ENCODE assay signal across 8 cellular contexts in the genomic region with DNA sequence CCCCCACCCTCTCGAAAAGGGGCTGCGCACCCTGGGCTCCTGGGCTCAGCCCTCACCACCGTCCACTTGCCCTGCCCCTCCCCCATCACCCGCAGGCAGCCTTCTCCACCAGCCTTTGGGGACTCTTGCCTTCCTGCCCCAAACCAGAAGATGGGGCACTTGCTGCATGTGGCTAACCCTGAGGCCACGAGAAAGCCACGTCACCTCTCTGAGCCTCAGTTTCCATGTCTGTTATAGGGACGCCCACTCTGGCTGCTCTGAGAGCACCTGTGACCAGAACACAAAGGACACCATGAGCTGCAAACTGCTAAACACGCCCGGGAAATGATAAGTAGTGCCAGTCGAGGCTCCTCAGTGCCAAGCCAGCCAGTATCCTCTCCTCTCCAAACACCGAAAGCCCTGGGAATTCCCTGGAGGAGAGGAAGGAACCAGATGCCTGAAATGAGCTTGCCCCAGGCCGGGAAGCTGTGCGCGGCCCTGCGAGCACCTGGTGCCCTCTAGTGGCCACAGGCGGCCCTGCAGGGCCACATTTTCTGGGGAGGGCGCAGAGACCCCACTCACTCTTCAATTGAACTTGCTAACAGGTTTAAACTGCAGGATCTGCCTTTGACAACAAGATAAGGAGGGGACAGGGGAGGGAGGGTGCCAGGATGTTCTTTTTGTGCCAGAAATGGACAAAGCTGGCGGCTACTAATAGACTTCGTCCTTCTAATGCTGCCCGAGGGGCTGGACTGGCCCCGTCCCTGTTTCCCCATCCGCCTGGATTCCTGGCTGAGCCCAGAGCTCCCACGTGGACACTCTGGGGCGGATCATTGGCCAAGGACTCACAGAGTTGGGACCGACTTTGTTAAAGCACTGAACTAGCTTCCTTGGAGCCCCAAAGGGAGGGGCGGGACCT. TPM values are rescaled to one million over a fixed set of nuclear protein-coding genes. Genes with fewer than 3 reads are reported as not detected.
DNase-seq lines count a peak whose midpoint lies in the region; ATAC-seq and TF ChIP-seq lines count a peak whose summit lies in the region.

No MANE protein-coding gene starts in this region.

- H3K27me3 ChIP-seq in DOHH2 (ENCODE audit: control insufficient read depth, low read length): no peaks in the 10 kb centered on the region; the same call in 1 of the 2 replicates
- H3K27me3 ChIP-seq in osteoblast (ENCODE audit: insufficient read depth, low read length): no peaks in the 10 kb centered on the region

- H4K20me1 ChIP-seq in DOHH2 (ENCODE audit: control insufficient read depth, insufficient read depth, low read depth, low read length) (no peaks in the 10 kb centered on the region), osteoblast (ENCODE audit: insufficient read depth, low read length) (no peaks in the 10 kb centered on the region)

- peak overlapping the region; percentile 52 for H3K4me3 ChIP-seq in DOHH2 (ENCODE audit: low read length)
- H3K4me3 ChIP-seq in osteoblast (ENCODE audit: insufficient read depth, low read length): peak overlapping the region; percentile 49

- peak; percentile 99 for TF ChIP-seq CTCF in DOHH2 (IDR thresholded peaks at IDR 0.05; ENCODE audit: low read depth, low read length, poor library complexity, severe bottlenecking)
- TF ChIP-seq CTCF in osteoblast (IDR thresholded peaks at IDR 0.05; ENCODE audit: extremely low read depth, low read depth, low read length): peak; percentile 99

- CTCF ChIA-PET in HEK293T (lab: Yijun Ruan, JAX): interaction anchor here (0.8 to 2.7 kb wide), 21 partner anchors 9 to 350 kb away, joined by 3 to 16 read pairs (median 4); partner anchors contain the start of gene SERPINA10

- H3K4me2 ChIP-seq in DOHH2 (ENCODE audit: low read length): peak overlapping the region; percentile 57
- peak overlapping the region; percentile 68 for H3K4me2 ChIP-seq in osteoblast (ENCODE audit: insufficient read depth, low read length)

- H3K4me1 ChIP-seq in DOHH2 (ENCODE audit: control insufficient read depth, low read length): peaks cover 70% of the 10 kb centered on the region
- peaks cover 42% of the 10 kb centered on the region for H3K4me1 ChIP-seq in osteoblast (ENCODE audit: insufficient read depth, low read length)

- peak; percentile 85 for DNase-seq in HEK293T (ENCODE audit: extremely low spot score)
- DNase-seq in OCI-M1 (lab: John Stamatoyannopoulos, UW): peak; percentile 31
- DNase-seq in activated effector memory CD4-positive, alpha-beta T cell treated with Interleukin-2 at 50 U/mL for 16 hours: peak; percentile 20
- DNase-seq in globus pallidus (ENCODE audit: low spot score): peak; percentile 18
- DNase-seq in osteoblast (ENCODE audit: insufficient read length, low spot score, missing footprints): peak; percentile 94

- peaks cover 21% of the 10 kb centered on the region for H3F3A ChIP-seq in DOHH2 (ENCODE audit: control insufficient read depth, insufficient read depth)

- H2AFZ ChIP-seq in osteoblast (ENCODE audit: low read length): peak overlapping the region; percentile 92

- no peaks in the 10 kb centered on the region for H3K9me2 ChIP-seq in DOHH2 (replicated peaks; ENCODE audit: control insufficient read depth, low read length)

- H3K36me3 ChIP-seq in DOHH2 (ENCODE audit: control insufficient read depth, low read length) (no peaks in the 10 kb centered on the region), osteoblast (ENCODE audit: insufficient read depth, low read length) (no peaks in the 10 kb centered on the region)

- POLR2A ChIA-PET in HEK293T (lab: Yijun Ruan, JAX): no interaction called here

- H3K79me2 ChIP-seq in DOHH2 (ENCODE audit: control insufficient read depth, low read length) (no peaks in the 10 kb centered on the region), osteoblast (ENCODE audit: insufficient read depth, low read length) (no peaks in the 10 kb centered on the region)

- H3K9me3 ChIP-seq in DOHH2 (ENCODE audit: control insufficient read depth, insufficient read depth, low read length) (no peaks in the 10 kb centered on the region), osteoblast (ENCODE audit: low read depth, low read length) (no peaks in the 10 kb centered on the region)

- no peak for ATAC-seq in HG03135 (IDR thresholded peaks at IDR 0.05; ENCODE audit: unreplicated experiment)
- ATAC-seq in GM19452 (IDR thresholded peaks at IDR 0.05; ENCODE audit: unreplicated experiment): no peak

- H3K27ac ChIP-seq in DOHH2 (ENCODE audit: low read depth, low read length) (no peak overlapping the region), osteoblast (ENCODE audit: low read depth, low read length) (peak overlapping the region; percentile 58)

TF ChIP-seq in HEK293T, 16 proteins besides CTCF, POLR2A, EP300 and RAD21:
- TF ChIP-seq BHLHE40 (IDR thresholded peaks at IDR 0.05; ENCODE audit: borderline replicate concordance) (no peak), LEF1 (IDR thresholded peaks at IDR 0.05; ENCODE audit: borderline replicate concordance) (no peak), FOXM1 (IDR thresholded peaks at IDR 0.05; ENCODE audit: borderline replicate concordance) (no peak), SUZ12 (IDR thresholded peaks at IDR 0.05) (no peak), ZNF384 (IDR thresholded peaks at IDR 0.05) (no peak), TARDBP (IDR thresholded peaks at IDR 0.05) (no peak), FOXA1 (IDR thresholded peaks at IDR 0.05) (no peak), ARNT (IDR thresholded peaks at IDR 0.05) (no peak), HDGF (IDR thresholded peaks at IDR 0.05; ENCODE audit: borderline replicate concordance) (no peak), CTBP1 (IDR thresholded peaks at IDR 0.05; ENCODE audit: borderline replicate concordance) (no peak), PKNOX1 (IDR thresholded peaks at IDR 0.05) (no peak), L3MBTL2 (conservative IDR thresholded peaks at IDR 0.05) (no peak), SP1 (IDR thresholded peaks at IDR 0.05) (no peak), NFRKB (IDR thresholded peaks at IDR 0.05) (no peak), FOXK2 (IDR thresholded peaks at IDR 0.05) (no peak), ELF4 (IDR thresholded peaks at IDR 0.05) (no peak)
TF ChIP-seq in HEK293T: peak in this region for 0.

RNA-seq across cellular contexts. Expression of gene SERPINA9, which starts 10.2 kb away (rescaled TPM):
- total RNA-seq in osteoblast: under 0.01 and 0.29 TPM in 2 replicates

RNA-seq across cellular contexts. Expression of gene SERPINA12, which starts 23.1 kb away (rescaled TPM):
- not detected in 2 replicates for total RNA-seq in osteoblast

RNA-seq across cellular contexts. Expression of gene SERPINA11, which starts 33.6 kb away (rescaled TPM):
- not detected in 2 replicates for total RNA-seq in osteoblast

Comparison
In these comparisons a context has a peak if more than half of its experiments do, and no peak if none do; other contexts are left out.
1. DNase-seq: peak in every context shown above with its lines; median percentile 94 in osteoblast; 85 in HEK293T; 31 in OCI-M1; 20 in activated effector memory CD4-positive, alpha-beta T cell treated with Interleukin-2 at 50 U/mL for 16 hours; 18 in globus pallidus.